1 cellular context compared by ENCODE assay signal in genomic region chr1:38360807-38361206, GRCh38.
TF ChIP-seq lines count a peak whose summit lies in the region.

No MANE protein-coding gene starts in this region.

TF ChIP-seq in GM23338, 12 proteins besides CTCF, POLR2A, EP300 and RAD21 (continued from another document):
- TF ChIP-seq, protein P1, sequence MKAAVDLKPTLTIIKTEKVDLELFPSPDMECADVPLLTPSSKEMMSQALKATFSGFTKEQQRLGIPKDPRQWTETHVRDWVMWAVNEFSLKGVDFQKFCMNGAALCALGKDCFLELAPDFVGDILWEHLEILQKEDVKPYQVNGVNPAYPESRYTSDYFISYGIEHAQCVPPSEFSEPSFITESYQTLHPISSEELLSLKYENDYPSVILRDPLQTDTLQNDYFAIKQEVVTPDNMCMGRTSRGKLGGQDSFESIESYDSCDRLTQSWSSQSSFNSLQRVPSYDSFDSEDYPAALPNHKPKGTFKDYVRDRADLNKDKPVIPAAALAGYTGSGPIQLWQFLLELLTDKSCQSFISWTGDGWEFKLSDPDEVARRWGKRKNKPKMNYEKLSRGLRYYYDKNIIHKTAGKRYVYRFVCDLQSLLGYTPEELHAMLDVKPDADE (IDR thresholded peaks at IDR 0.05): no peak
- TF ChIP-seq NANOG (IDR thresholded peaks at IDR 0.05; ENCODE audit: borderline replicate concordance) (no peak), CREB1 (CRISPR knock-in tag; IDR thresholded peaks at IDR 0.05; ENCODE audit: low read depth) (no peak), POLR2AphosphoS5 (IDR thresholded peaks at IDR 0.05; ENCODE audit: low read depth) (no peak), STAT1 (IDR thresholded peaks at IDR 0.05; ENCODE audit: unreplicated experiment) (no peak), ZNF114 (CRISPR knock-in tag; IDR thresholded peaks at IDR 0.05) (no peak), JUNB (IDR thresholded peaks at IDR 0.05; ENCODE audit: unreplicated experiment) (no peak)
- TF ChIP-seq, protein P2, sequence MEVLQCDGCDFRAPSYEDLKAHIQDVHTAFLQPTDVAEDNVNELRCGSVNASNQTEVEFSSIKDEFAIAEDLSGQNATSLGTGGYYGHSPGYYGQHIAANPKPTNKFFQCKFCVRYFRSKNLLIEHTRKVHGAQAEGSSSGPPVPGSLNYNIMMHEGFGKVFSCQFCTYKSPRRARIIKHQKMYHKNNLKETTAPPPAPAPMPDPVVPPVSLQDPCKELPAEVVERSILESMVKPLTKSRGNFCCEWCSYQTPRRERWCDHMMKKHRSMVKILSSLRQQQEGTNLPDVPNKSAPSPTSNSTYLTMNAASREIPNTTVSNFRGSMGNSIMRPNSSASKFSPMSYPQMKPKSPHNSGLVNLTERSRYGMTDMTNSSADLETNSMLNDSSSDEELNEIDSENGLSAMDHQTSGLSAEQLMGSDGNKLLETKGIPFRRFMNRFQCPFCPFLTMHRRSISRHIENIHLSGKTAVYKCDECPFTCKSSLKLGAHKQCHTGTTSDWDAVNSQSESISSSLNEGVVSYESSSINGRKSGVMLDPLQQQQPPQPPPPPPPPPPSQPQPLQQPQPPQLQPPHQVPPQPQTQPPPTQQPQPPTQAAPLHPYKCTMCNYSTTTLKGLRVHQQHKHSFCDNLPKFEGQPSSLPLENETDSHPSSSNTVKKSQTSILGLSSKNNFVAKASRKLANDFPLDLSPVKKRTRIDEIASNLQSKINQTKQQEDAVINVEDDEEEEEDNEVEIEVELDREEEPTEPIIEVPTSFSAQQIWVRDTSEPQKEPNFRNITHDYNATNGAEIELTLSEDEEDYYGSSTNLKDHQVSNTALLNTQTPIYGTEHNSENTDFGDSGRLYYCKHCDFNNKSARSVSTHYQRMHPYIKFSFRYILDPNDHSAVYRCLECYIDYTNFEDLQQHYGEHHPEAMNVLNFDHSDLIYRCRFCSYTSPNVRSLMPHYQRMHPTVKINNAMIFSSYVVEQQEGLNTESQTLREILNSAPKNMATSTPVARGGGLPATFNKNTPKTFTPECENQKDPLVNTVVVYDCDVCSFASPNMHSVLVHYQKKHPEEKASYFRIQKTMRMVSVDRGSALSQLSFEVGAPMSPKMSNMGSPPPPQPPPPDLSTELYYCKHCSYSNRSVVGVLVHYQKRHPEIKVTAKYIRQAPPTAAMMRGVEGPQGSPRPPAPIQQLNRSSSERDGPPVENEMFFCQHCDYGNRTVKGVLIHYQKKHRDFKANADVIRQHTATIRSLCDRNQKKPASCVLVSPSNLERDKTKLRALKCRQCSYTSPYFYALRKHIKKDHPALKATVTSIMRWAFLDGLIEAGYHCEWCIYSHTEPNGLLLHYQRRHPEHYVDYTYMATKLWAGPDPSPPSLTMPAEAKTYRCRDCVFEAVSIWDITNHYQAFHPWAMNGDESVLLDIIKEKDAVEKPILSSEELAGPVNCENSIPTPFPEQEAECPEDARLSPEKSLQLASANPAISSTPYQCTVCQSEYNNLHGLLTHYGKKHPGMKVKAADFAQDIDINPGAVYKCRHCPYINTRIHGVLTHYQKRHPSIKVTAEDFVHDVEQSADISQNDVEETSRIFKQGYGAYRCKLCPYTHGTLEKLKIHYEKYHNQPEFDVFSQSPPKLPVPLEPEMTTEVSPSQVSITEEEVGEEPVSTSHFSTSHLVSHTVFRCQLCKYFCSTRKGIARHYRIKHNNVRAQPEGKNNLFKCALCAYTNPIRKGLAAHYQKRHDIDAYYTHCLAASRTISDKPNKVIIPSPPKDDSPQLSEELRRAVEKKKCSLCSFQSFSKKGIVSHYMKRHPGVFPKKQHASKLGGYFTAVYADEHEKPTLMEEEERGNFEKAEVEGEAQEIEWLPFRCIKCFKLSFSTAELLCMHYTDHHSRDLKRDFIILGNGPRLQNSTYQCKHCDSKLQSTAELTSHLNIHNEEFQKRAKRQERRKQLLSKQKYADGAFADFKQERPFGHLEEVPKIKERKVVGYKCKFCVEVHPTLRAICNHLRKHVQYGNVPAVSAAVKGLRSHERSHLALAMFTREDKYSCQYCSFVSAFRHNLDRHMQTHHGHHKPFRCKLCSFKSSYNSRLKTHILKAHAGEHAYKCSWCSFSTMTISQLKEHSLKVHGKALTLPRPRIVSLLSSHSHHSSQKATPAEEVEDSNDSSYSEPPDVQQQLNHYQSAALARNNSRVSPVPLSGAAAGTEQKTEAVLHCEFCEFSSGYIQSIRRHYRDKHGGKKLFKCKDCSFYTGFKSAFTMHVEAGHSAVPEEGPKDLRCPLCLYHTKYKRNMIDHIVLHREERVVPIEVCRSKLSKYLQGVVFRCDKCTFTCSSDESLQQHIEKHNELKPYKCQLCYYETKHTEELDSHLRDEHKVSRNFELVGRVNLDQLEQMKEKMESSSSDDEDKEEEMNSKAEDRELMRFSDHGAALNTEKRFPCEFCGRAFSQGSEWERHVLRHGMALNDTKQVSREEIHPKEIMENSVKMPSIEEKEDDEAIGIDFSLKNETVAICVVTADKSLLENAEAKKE (CRISPR knock-in tag; IDR thresholded peaks at IDR 0.05): no peak
